Comparison of ENCODE assay signal across 2 cellular contexts in genomic region chr11:68503281-68503687, GRCh38.
A peak's percentile ranks its signal among the peaks of the same experiment; 100 is the strongest.
TF ChIP-seq lines count a peak whose summit lies in the region.

No MANE protein-coding gene starts in this region.

TF ChIP-seq in K562, 482 proteins besides CTCF, POLR2A, EP300 and RAD21:
- TF ChIP-seq, protein P1, sequence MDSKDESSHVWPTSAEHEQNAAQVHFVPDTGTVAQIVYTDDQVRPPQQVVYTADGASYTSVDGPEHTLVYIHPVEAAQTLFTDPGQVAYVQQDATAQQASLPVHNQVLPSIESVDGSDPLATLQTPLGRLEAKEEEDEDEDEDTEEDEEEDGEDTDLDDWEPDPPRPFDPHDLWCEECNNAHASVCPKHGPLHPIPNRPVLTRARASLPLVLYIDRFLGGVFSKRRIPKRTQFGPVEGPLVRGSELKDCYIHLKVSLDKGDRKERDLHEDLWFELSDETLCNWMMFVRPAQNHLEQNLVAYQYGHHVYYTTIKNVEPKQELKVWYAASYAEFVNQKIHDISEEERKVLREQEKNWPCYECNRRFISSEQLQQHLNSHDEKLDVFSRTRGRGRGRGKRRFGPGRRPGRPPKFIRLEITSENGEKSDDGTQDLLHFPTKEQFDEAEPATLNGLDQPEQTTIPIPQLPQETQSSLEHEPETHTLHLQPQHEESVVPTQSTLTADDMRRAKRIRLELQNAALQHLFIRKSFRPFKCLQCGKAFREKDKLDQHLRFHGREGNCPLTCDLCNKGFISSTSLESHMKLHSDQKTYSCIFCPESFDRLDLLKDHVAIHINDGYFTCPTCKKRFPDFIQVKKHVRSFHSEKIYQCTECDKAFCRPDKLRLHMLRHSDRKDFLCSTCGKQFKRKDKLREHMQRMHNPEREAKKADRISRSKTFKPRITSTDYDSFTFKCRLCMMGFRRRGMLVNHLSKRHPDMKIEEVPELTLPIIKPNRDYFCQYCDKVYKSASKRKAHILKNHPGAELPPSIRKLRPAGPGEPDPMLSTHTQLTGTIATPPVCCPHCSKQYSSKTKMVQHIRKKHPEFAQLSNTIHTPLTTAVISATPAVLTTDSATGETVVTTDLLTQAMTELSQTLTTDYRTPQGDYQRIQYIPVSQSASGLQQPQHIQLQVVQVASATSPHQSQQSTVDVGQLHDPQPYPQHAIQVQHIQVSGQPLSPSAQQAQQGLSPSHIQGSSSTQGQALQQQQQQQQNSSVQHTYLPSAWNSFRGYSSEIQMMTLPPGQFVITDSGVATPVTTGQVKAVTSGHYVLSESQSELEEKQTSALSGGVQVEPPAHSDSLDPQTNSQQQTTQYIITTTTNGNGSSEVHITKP (IDR thresholded peaks at IDR 0.05; ENCODE audit: partially characterized antibody), result peak; percentile 62
- TF ChIP-seq OTX1 (CRISPR knock-in tag; IDR thresholded peaks at IDR 0.05) (no peak), RFX1 (IDR thresholded peaks at IDR 0.05) (peak; percentile 47; the same call in 1 of the 2 replicates)

TF ChIP-seq in liver, 16 proteins besides CTCF, POLR2A, EP300 and RAD21 (continued from another document):
- TF ChIP-seq, protein P2, sequence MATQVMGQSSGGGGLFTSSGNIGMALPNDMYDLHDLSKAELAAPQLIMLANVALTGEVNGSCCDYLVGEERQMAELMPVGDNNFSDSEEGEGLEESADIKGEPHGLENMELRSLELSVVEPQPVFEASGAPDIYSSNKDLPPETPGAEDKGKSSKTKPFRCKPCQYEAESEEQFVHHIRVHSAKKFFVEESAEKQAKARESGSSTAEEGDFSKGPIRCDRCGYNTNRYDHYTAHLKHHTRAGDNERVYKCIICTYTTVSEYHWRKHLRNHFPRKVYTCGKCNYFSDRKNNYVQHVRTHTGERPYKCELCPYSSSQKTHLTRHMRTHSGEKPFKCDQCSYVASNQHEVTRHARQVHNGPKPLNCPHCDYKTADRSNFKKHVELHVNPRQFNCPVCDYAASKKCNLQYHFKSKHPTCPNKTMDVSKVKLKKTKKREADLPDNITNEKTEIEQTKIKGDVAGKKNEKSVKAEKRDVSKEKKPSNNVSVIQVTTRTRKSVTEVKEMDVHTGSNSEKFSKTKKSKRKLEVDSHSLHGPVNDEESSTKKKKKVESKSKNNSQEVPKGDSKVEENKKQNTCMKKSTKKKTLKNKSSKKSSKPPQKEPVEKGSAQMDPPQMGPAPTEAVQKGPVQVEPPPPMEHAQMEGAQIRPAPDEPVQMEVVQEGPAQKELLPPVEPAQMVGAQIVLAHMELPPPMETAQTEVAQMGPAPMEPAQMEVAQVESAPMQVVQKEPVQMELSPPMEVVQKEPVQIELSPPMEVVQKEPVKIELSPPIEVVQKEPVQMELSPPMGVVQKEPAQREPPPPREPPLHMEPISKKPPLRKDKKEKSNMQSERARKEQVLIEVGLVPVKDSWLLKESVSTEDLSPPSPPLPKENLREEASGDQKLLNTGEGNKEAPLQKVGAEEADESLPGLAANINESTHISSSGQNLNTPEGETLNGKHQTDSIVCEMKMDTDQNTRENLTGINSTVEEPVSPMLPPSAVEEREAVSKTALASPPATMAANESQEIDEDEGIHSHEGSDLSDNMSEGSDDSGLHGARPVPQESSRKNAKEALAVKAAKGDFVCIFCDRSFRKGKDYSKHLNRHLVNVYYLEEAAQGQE (IDR thresholded peaks at IDR 0.05), result no peak
- TF ChIP-seq RXRA (IDR thresholded peaks at IDR 0.05), result peak in 1 of 2 donors; percentile 17
